ENCODE assay signal across 1 cellular context in genomic region chr2:219207254-219207883, GRCh38.
A peak's percentile ranks its signal among the peaks of the same experiment; 100 is the strongest.
TF ChIP-seq lines count a peak whose summit lies in the region.

No MANE protein-coding gene starts in this region.

TF ChIP-seq in HepG2, 621 proteins besides CTCF, POLR2A, EP300 and RAD21 (continued from another document and continues in another):
- no peak for TF ChIP-seq CSRNP2 (CRISPR knock-in tag; conservative IDR thresholded peaks at IDR 0.05; ENCODE audit: low read depth)
- 0 out of 2 replicates have a peak, but pooled peaks have one; percentile 15 for TF ChIP-seq EEA1 (CRISPR knock-in tag; IDR thresholded peaks at IDR 0.05; ENCODE audit: borderline replicate concordance)
- no peak for TF ChIP-seq ZSCAN25 (CRISPR knock-in tag; IDR thresholded peaks at IDR 0.05)
- no peak; the same call in 1 of the 2 replicates for TF ChIP-seq GABPB1 (CRISPR knock-in tag; IDR thresholded peaks at IDR 0.05)
- TF ChIP-seq ZNF775 (CRISPR knock-in tag; IDR thresholded peaks at IDR 0.05; ENCODE audit: borderline replicate concordance) = no peak
- TF ChIP-seq IKZF1 (IDR thresholded peaks at IDR 0.05) = no peak
- no peak for TF ChIP-seq ZNF773 (CRISPR knock-in tag; IDR thresholded peaks at IDR 0.05; ENCODE audit: borderline replicate concordance)
- TF ChIP-seq ZNF597 (CRISPR knock-in tag; IDR thresholded peaks at IDR 0.05) = no peak
- TF ChIP-seq NCOA5 (CRISPR knock-in tag; IDR thresholded peaks at IDR 0.05) = no peak
- TF ChIP-seq ZIK1 (CRISPR knock-in tag; IDR thresholded peaks at IDR 0.05; ENCODE audit: borderline replicate concordance, low read depth) = no peak
- no peak for TF ChIP-seq ZNF460 (CRISPR knock-in tag; IDR thresholded peaks at IDR 0.05; ENCODE audit: borderline replicate concordance)
- peak; percentile 75; the same call in 1 of the 2 replicates for TF ChIP-seq SRY (CRISPR knock-in tag; IDR thresholded peaks at IDR 0.05)
- peak; percentile 24; the same call in 1 of the 2 replicates for TF ChIP-seq ZBTB4 (CRISPR knock-in tag; IDR thresholded peaks at IDR 0.05; ENCODE audit: borderline replicate concordance)
- no peak for TF ChIP-seq TFE3 (CRISPR knock-in tag; IDR thresholded peaks at IDR 0.05)
- TF ChIP-seq ZNF280B (CRISPR knock-in tag; IDR thresholded peaks at IDR 0.05; ENCODE audit: borderline replicate concordance) = no peak
- peak; percentile 5; the same call in 1 of the 2 replicates for TF ChIP-seq HNF4A (CRISPR knock-in tag; IDR thresholded peaks at IDR 0.05)
- no peak for TF ChIP-seq TEAD2 (CRISPR knock-in tag; IDR thresholded peaks at IDR 0.05)
- no peak for TF ChIP-seq NKX3-1 (CRISPR knock-in tag; IDR thresholded peaks at IDR 0.05)
- no peak for TF ChIP-seq RFXANK (CRISPR knock-in tag; IDR thresholded peaks at IDR 0.05)
- no peak for TF ChIP-seq ZNF580 (CRISPR knock-in tag; IDR thresholded peaks at IDR 0.05; ENCODE audit: borderline replicate concordance, low read depth)
- TF ChIP-seq SOX13 (IDR thresholded peaks at IDR 0.05) = no peak
- TF ChIP-seq SOX13 (CRISPR knock-in tag; conservative IDR thresholded peaks at IDR 0.05 in 1 of 2, IDR thresholded peaks at IDR 0.05 in 1 of 2) = no peak
- no peak for TF ChIP-seq ZFP62 (CRISPR knock-in tag; IDR thresholded peaks at IDR 0.05)
- no peak for TF ChIP-seq MYPOP (CRISPR knock-in tag; IDR thresholded peaks at IDR 0.05)
- TF ChIP-seq DRAP1 (CRISPR knock-in tag; IDR thresholded peaks at IDR 0.05) = no peak; the same call in 1 of the 2 replicates
- TF ChIP-seq SATB2 (CRISPR knock-in tag; IDR thresholded peaks at IDR 0.05) = no peak
- no peak for TF ChIP-seq MAFG (CRISPR knock-in tag; IDR thresholded peaks at IDR 0.05)
- no peak for TF ChIP-seq MTERF4 (CRISPR knock-in tag; IDR thresholded peaks at IDR 0.05)
- TF ChIP-seq AGO1 (IDR thresholded peaks at IDR 0.05; ENCODE audit: low read depth, low read length, poor library complexity, severe bottlenecking) = no peak
- TF ChIP-seq TFAP4 (IDR thresholded peaks at IDR 0.05; ENCODE audit: borderline replicate concordance, low read depth) = peak; percentile 82
- TF ChIP-seq MED13 (CRISPR knock-in tag; IDR thresholded peaks at IDR 0.05) = no peak
- TF ChIP-seq NFKB2 (CRISPR knock-in tag; IDR thresholded peaks at IDR 0.05; ENCODE audit: borderline replicate concordance) = peak; percentile 84; the same call in 1 of the 2 replicates
- TF ChIP-seq CCDC6 (CRISPR knock-in tag; IDR thresholded peaks at IDR 0.05) = no peak
- TF ChIP-seq ZKSCAN8 (CRISPR knock-in tag; IDR thresholded peaks at IDR 0.05; ENCODE audit: borderline replicate concordance) = no peak
- 0 out of 2 replicates have a peak, but pooled peaks have one; percentile 7 for TF ChIP-seq ZNF839 (CRISPR knock-in tag; IDR thresholded peaks at IDR 0.05; ENCODE audit: borderline replicate concordance)
- no peak for TF ChIP-seq KMT2B (CRISPR knock-in tag; IDR thresholded peaks at IDR 0.05)
- TF ChIP-seq IRF1 (CRISPR knock-in tag; IDR thresholded peaks at IDR 0.05; ENCODE audit: low read depth) = no peak
- no peak; the same call in 1 of the 2 replicates for TF ChIP-seq ZC3H4 (CRISPR knock-in tag; IDR thresholded peaks at IDR 0.05; ENCODE audit: borderline replicate concordance)
- TF ChIP-seq TOPORS (CRISPR knock-in tag; IDR thresholded peaks at IDR 0.05) = no peak
- no peak for TF ChIP-seq RFXAP (CRISPR knock-in tag; IDR thresholded peaks at IDR 0.05; ENCODE audit: borderline replicate concordance)
- TF ChIP-seq ZNF598 (CRISPR knock-in tag; IDR thresholded peaks at IDR 0.05; ENCODE audit: borderline replicate concordance) = peak; percentile 69; the same call in 1 of the 2 replicates
- no peak for TF ChIP-seq ZEB1 (IDR thresholded peaks at IDR 0.05; ENCODE audit: insufficient replicate concordance, low read depth)
- TF ChIP-seq GATAD2A (CRISPR knock-in tag; IDR thresholded peaks at IDR 0.05) = no peak
- TF ChIP-seq ZNF563 (CRISPR knock-in tag; IDR thresholded peaks at IDR 0.05) = no peak
- TF ChIP-seq SNAI1 (CRISPR knock-in tag; IDR thresholded peaks at IDR 0.05; ENCODE audit: borderline replicate concordance) = 0 out of 2 replicates have a peak, but pooled peaks have one; percentile 75
- TF ChIP-seq ZSCAN31 (CRISPR knock-in tag; IDR thresholded peaks at IDR 0.05; ENCODE audit: low read depth) = no peak; the same call in 1 of the 2 replicates
- TF ChIP-seq KLF6 (CRISPR knock-in tag; IDR thresholded peaks at IDR 0.05) = no peak
- no peak for TF ChIP-seq ARNT (IDR thresholded peaks at IDR 0.05)
- no peak for TF ChIP-seq CEBPZ (IDR thresholded peaks at IDR 0.05; ENCODE audit: low read length)
- TF ChIP-seq PRMT3 (CRISPR knock-in tag; IDR thresholded peaks at IDR 0.05; ENCODE audit: borderline replicate concordance, low read depth) = no peak; the same call in 1 of the 2 replicates
- no peak for TF ChIP-seq ZMYM4 (CRISPR knock-in tag; IDR thresholded peaks at IDR 0.05)
